ENCODE assay signal across 26 cellular contexts in genomic region chr10:29931833-29932232, GRCh38.
"Had no signal": no experiment of that assay in that cellular context is flagged by ENCODE, and none has a peak within 500 bp of the region (broad histone marks: within the 10 kb centered on the region; RNA-seq: fewer than 3 reads in every experiment).

No MANE protein-coding gene starts in this region.

- DNase-seq: colonic mucosa; cortex of kidney; effector CD8-positive, alpha-beta T cell; effector memory CD8-positive, alpha-beta T cell; endodermal cell; erythroblast; esophagus squamous epithelium; foreskin fibroblast; foreskin melanocyte; gastrocnemius medialis; glutamatergic neuron; head of caudate nucleus; heart right ventricle; hippocampal formation; left cardiac atrium; left lung; left ventricle myocardium superior; lower lobe of right lung; mesendoderm; midbrain; naive thymus-derived CD4-positive, alpha-beta T cell had no signal

- H3K36me3 ChIP-seq: colonic mucosa, esophagus squamous epithelium, gastrocnemius medialis, heart right ventricle, left lung, lower lobe of right lung had no signal

- H3K4me1 ChIP-seq: colonic mucosa, esophagus squamous epithelium, gastrocnemius medialis, heart right ventricle, left lung, lower lobe of right lung had no signal

- ATAC-seq: effector memory CD8-positive, alpha-beta T cell; esophagus mucosa; gastrocnemius medialis; heart right ventricle; left cardiac atrium; left lung; left ventricle myocardium superior; lower lobe of right lung; naive thymus-derived CD4-positive, alpha-beta T cell had no signal

- H3K4me3 ChIP-seq: colonic mucosa, esophagus squamous epithelium, gastrocnemius medialis, heart right ventricle, left lung, lower lobe of right lung had no signal

- H3K27ac ChIP-seq: colonic mucosa, epithelial cell of prostate, gastrocnemius medialis, heart right ventricle, left lung, lower lobe of right lung had no signal

- H3K9me3 ChIP-seq: colonic mucosa, gastrocnemius medialis had no signal

- H3K27me3 ChIP-seq: colonic mucosa, esophagus squamous epithelium, gastrocnemius medialis, heart right ventricle, left lung had no signal

- FAIRE-seq: endometrium, islet of Langerhans, keratinocyte had no signal
